Comparison of ENCODE assay signal across 26 cellular contexts in genomic region chr14:71163050-71163841, GRCh38.
DNase-seq lines count a peak whose midpoint lies in the region; ATAC-seq, FAIRE-seq and TF ChIP-seq lines count a peak whose summit lies in the region.
"Had no signal": no experiment of that assay in that cellular context is flagged by ENCODE, and none has a peak within 500 bp of the region (broad histone marks: within the 10 kb centered on the region; RNA-seq: fewer than 3 reads in every experiment).

No MANE protein-coding gene starts in this region.

- no peak for DNase-seq in GM12891 (ENCODE audit: insufficient read length, low spot score)
- peak; percentile 95 for DNase-seq in LNCaP clone FGC (ENCODE audit: low read depth)
- peak; percentile 47 for DNase-seq in kidney tubule cell (ENCODE audit: low spot score)
- no peak for DNase-seq in pancreas
- DNase-seq in foreskin fibroblast = no peak
- DNase-seq in globus pallidus (ENCODE audit: low spot score) = no peak
- DNase-seq in cortex of kidney (lab: John Stamatoyannopoulos, UW) = no peak
- DNase-seq in spleen = no peak
- DNase-seq: activated CD4-positive, alpha-beta T cell treated with anti-CD3 and anti-CD28 coated beads for 36 hours; activated CD8-positive, alpha-beta memory T cell treated with anti-CD3 and anti-CD28 coated beads for 24 hours; activated naive CD4-positive, alpha-beta T cell; activated T-cell treated with anti-CD3 and anti-CD28 coated beads, Interleukin-2, amount 50 U/mL, for 1 hour; adrenal gland; esophagus squamous epithelium; islet precursor cell; KG1; NCI-H1694; NCI-H748 treated with DMSO at 0.1 percent for 48 hours; SK-N-SH; stimulated activated CD4-positive, alpha-beta T cell treated with anti-CD3 and anti-CD28 coated beads, Interleukin-4, amount 100 ng/mL, for 1 hour; stimulated activated naive B cell treated with anti-CD40 and anti-IgM and Interleukin-4, amounts not matched to agents 10 μg/mL and 1 μg/mL and 100 μg/mL, for 72 hours; T-helper 2 cell had no signal

- peaks cover 0 to 5% (median 0%) of the 10 kb centered on the region in 3 donors for H3K4me1 ChIP-seq in pancreas
- peaks cover 0 to 24% (median 9%) of the 10 kb centered on the region in 6 donors for H3K4me1 ChIP-seq in spleen
- H3K4me1 ChIP-seq: breast epithelium had no signal

- WGBS in pancreas, 2 donors = 46 to 47% methylated on average over 6 of the region's 6 CpGs
- WGBS in spleen, 5 donors = 75 to 88% (median 82%) methylated on average over 6 of the region's 6 CpGs

- H3K9me3 ChIP-seq in pancreas (no peaks in the 10 kb centered on the region), spleen (peaks cover 0 to 6% (median 0%) of the 10 kb centered on the region in 8 donors)
- H3K9me3 ChIP-seq: adrenal gland, breast epithelium, SK-N-SH had no signal

- ATAC-seq in pancreas = peak; percentile 11 to 69 (median 57)
- ATAC-seq: activated CD4-positive, alpha-beta T cell treated with anti-CD3 and anti-CD28 coated beads for 36 hours; gastroesophageal sphincter; stimulated activated naive B cell treated with anti-CD40 and anti-IgM and Interleukin-4, amounts not matched to agents 10 μg/mL and 1 μg/mL and 100 μg/mL, for 72 hours had no signal

- no peak for TF ChIP-seq POLR2A in GM12891 (IDR thresholded peaks at IDR 0.05; ENCODE audit: low read depth, low read length)
- TF ChIP-seq POLR2A in spleen (IDR thresholded peaks at IDR 0.05) = no peak

- TF ChIP-seq CTCF in LNCaP clone FGC (IDR thresholded peaks at IDR 0.05; ENCODE audit: control insufficient read depth, extremely low read depth, insufficient read depth) (no peak), pancreas (IDR thresholded peaks at IDR 0.05) (no peak), foreskin fibroblast (IDR thresholded peaks at IDR 0.05; ENCODE audit: low read depth, low read length) (no peak), spleen (IDR thresholded peaks at IDR 0.05 in 8 of 11, conservative IDR thresholded peaks at IDR 0.05 in 3 of 11) (no peak)

- H3K36me3 ChIP-seq in pancreas = no peaks in the 10 kb centered on the region
- no peaks in the 10 kb centered on the region for H3K36me3 ChIP-seq in spleen
- H3K36me3 ChIP-seq: adrenal gland, breast epithelium, esophagus squamous epithelium, gastroesophageal sphincter had no signal

- H3K27me3 ChIP-seq in pancreas (no peaks in the 10 kb centered on the region), spleen (replicated peaks in 1 of 7) (no peaks in the 10 kb centered on the region)
- H3K27me3 ChIP-seq: adrenal gland, breast epithelium, esophagus squamous epithelium, gastroesophageal sphincter had no signal

- no peak overlapping the region for H3K4me3 ChIP-seq in LNCaP clone FGC (ENCODE audit: low read depth, low read length)
- no peak overlapping the region for H3K4me3 ChIP-seq in pancreas
- no peak overlapping the region for H3K4me3 ChIP-seq in foreskin fibroblast (ENCODE audit: low read depth in 1 of 2, low read length in 2 of 2)
- H3K4me3 ChIP-seq in spleen = no peak overlapping the region
- H3K4me3 ChIP-seq: adrenal gland, breast epithelium, coronary artery, esophagus squamous epithelium, gastroesophageal sphincter, smooth muscle cell had no signal

- H3K27ac ChIP-seq in pancreas (peak overlapping the region; percentile 2 to 58 (median 30)), spleen (no peak overlapping the region)
- H3K27ac ChIP-seq: adrenal gland, breast epithelium, coronary artery, esophagus squamous epithelium, gastroesophageal sphincter had no signal

- FAIRE-seq in GM12891 (lab: Jason Lieb, UNC) = peak; percentile 69
- FAIRE-seq in pancreas (lab: Jason Lieb, UNC) = no peak

- intact Hi-C loops in pancreas (cut with DNase I) = no loop called here
- intact Hi-C loops in spleen (cut with DNase I; ENCODE audit: low total_unique reads) = no loop called here

TF ChIP-seq in GM12891, 5 proteins besides CTCF, POLR2A, EP300 and RAD21:
- no peak for TF ChIP-seq TAF1 (IDR thresholded peaks at IDR 0.05; ENCODE audit: low read depth, low read length)
- peak; percentile 29; the same call in 1 of the 2 replicates for TF ChIP-seq SPI1 (IDR thresholded peaks at IDR 0.05; ENCODE audit: low read depth, low read length)
- no peak for TF ChIP-seq POLR2AphosphoS5 (IDR thresholded peaks at IDR 0.05; ENCODE audit: low read depth, low read length)

Comparison
In these comparisons a context has a peak if more than half of its experiments do, and no peak if none do; other contexts are left out.
1. DNase-seq: peak in LNCaP clone FGC (single experiment) and kidney tubule cell (single experiment); none in GM12891 (single experiment), pancreas (0 of 6), foreskin fibroblast (0 of 2), globus pallidus (single experiment), cortex of kidney (single experiment) and spleen (single experiment).
2. H3K27ac ChIP-seq: peak in pancreas (4 of 4); none in spleen (0 of 8).